ENCODE assay signal across 8 cellular contexts in the genomic region with DNA sequence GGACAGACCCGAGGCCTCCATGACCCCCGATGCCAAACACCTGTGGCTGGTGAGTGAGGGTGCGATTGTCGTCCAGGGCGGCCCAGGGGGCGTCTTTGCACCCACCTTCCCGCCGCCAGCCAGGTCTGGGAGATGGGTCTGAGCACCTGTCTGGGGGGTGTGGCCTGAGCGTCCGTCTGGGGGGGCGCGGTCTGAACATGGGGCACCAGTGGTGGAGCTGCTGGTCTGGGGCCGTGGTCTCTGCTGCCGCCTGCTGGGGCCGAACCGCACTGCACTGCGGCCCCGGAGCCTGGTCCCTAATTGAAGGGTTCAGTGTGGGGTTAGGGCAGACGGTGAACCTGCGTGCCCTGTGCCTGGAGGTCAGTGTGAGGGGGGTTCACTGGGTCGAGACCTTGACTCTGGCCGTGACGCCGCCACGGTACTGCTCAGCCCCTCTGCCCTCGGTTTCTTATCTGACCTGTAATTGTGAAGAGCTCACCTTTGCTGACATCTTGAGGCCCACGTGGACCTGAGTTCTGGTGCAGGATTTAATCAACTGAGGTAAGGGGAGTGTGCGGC. TPM values are rescaled to one million over a fixed set of nuclear protein-coding genes. Genes with fewer than 3 reads are reported as not detected.
A peak's percentile ranks its signal among the peaks of the same experiment; 100 is the strongest.
DNase-seq lines count a peak whose midpoint lies in the region; ATAC-seq, FAIRE-seq and TF ChIP-seq lines count a peak whose summit lies in the region.

No MANE protein-coding gene starts in this region.

- no peaks in the 10 kb centered on the region for H3K79me2 ChIP-seq in H1 (ENCODE audit: control insufficient read depth in 1 of 2, insufficient read depth in 2 of 2, low read length in 2 of 2)

- H3K79me1 ChIP-seq in H1 (ENCODE audit: low read depth, low read length), result no peaks in the 10 kb centered on the region

- H2AK5ac ChIP-seq in H1 (ENCODE audit: low read depth, low read length), result no peak overlapping the region

- ATAC-seq in A549 (peak; percentile 93 to 96), GM18505 (IDR thresholded peaks at IDR 0.05; ENCODE audit: unreplicated experiment) (peak; percentile 40), GM18861 (IDR thresholded peaks at IDR 0.05; ENCODE audit: unreplicated experiment) (no peak)
- peak; percentile 91 for ATAC-seq in naive thymus-derived CD4-positive, alpha-beta T cell

- FAIRE-seq in A549 (lab: Jason Lieb, UNC) (no peak), H1 (lab: Jason Lieb, UNC) (no peak)

- DNase-seq in A549 (ENCODE audit: low read depth in 1 of 2, low spot score in 1 of 2) (peak; percentile 58 to 91), NOMO-1 treated with DMSO at 0.1 percent for 48 hours (lab: John Stamatoyannopoulos, UW; ENCODE audit: unreplicated experiment) (peak; percentile 53), H1 (ENCODE audit: low read depth in 1 of 2, low spot score in 2 of 2) (peak; percentile 65 to 97)
- peak; percentile 94 for DNase-seq in activated CD8-positive, alpha-beta memory T cell treated with anti-CD3 and anti-CD28 coated beads for 24 hours
- peak; percentile 61 to 85 (median 70) for DNase-seq in naive thymus-derived CD4-positive, alpha-beta T cell
- peak; percentile 40 to 78 (median 68) for DNase-seq in stimulated activated naive CD4-positive, alpha-beta T cell (lab: John Stamatoyannopoulos, UW)

- WGBS in A549 (ENCODE audit: missing lambda C conversion rate), result 15% methylated on average over 16 of the region's 28 CpGs
- 31% methylated on average over 28 of the region's 28 CpGs; no CpG with 5 or more reads in 1 of the 2 experiments for WGBS in H1 (ENCODE audit: extremely low coverage in 1 of 2, insufficient coverage in 1 of 2, insufficient read length in 1 of 2, insufficient replicate concordance in 2 of 2, low coverage in 1 of 2, low lambda C conversion rate in 2 of 2, missing lambda C conversion rate in 1 of 2), 2 experiments

- 0 out of 2 replicates have a peak overlapping the region, but pooled peaks have one; percentile 7 for H4K8ac ChIP-seq in H1 (ENCODE audit: extremely low read depth, insufficient read depth, low read length)

- no peak overlapping the region for H3K23ac ChIP-seq in H1 (ENCODE audit: insufficient read length)

- no peak overlapping the region for H2AFZ ChIP-seq in H1 (ENCODE audit: low read length)

- H3K4me1 Mint-ChIP-seq in naive thymus-derived CD4-positive, alpha-beta T cell, result peaks cover 32 to 42% (median 34%) of the 10 kb centered on the region in 7 donors

- H3K4me2 ChIP-seq in A549 (no peak overlapping the region), H1 (ENCODE audit: insufficient read depth in 1 of 2, low read depth in 2 of 2, low read length in 2 of 2) (no peak overlapping the region; a peak in 1 of 4 replicates)

- no peak overlapping the region for H4K5ac ChIP-seq in H1 (ENCODE audit: insufficient read length, low read depth, low read length)

- no peak overlapping the region for H2BK12ac ChIP-seq in H1 (ENCODE audit: low read depth, low read length)

- POLR2A ChIA-PET in A549 (lab: Yijun Ruan, JAX) (interaction anchor here (2.6 kb wide), 1 partner anchor 13 kb away, joined by 17 read pairs; a partner anchor contains a TSS), H1 (lab: Charles Lee; ENCODE audit: partially characterized antibody) (interaction anchor here (0.6 to 1.9 kb wide), 13 partner anchors 10 to 301 kb away, joined by 3 to 10 read pairs (median 3); a partner anchor contains a TSS)
- POLR2A ChIA-PET in naive thymus-derived CD4-positive, alpha-beta T cell (lab: Charles Lee), result interaction anchor here (0.6 to 5.8 kb wide), 6 partner anchors 9 to 161 kb away, joined by 3 to 67 read pairs (median 4); a partner anchor contains a TSS

- CTCF ChIA-PET in A549 (lab: Yijun Ruan, JAX) (interaction anchor here (0.6 to 6.5 kb wide), 63 partner anchors 10 to 283 kb away, joined by 3 to 79 read pairs (median 6); a partner anchor contains a TSS), H1 (lab: Charles Lee; ENCODE audit: partially characterized antibody) (interaction anchor here (0.6 to 3.6 kb wide), 38 partner anchors 9 to 362 kb away, joined by 3 to 44 read pairs (median 6); a partner anchor contains a TSS)
- CTCF ChIA-PET in naive thymus-derived CD4-positive, alpha-beta T cell (lab: Charles Lee), result interaction anchor here (0.5 to 6.5 kb wide), 16 partner anchors 10 to 161 kb away, joined by 3 to 71 read pairs (median 4); a partner anchor contains a TSS

- H3K4me3 ChIP-seq in A549 (no peak overlapping the region), H1 (ENCODE audit: extremely low read depth in 1 of 4, insufficient read depth in 2 of 4, low read depth in 3 of 4, low read length in 4 of 4) (no peak overlapping the region)
- H3K4me3 ChIP-seq in naive thymus-derived CD4-positive, alpha-beta T cell (ENCODE audit: low read length), result no peak overlapping the region

- no peaks in the 10 kb centered on the region for H3K27me3 Mint-ChIP-seq in naive thymus-derived CD4-positive, alpha-beta T cell

- TF ChIP-seq CTCF in A549 (IDR thresholded peaks at IDR 0.05) (peak; percentile 88), H1 (IDR thresholded peaks at IDR 0.05; ENCODE audit: control extremely low read depth in 1 of 3, insufficient read depth in 1 of 3, low read depth in 1 of 3, low read length in 3 of 3) (peak; percentile 95 to 98 (median 95))

- TF ChIP-seq RAD21 in A549 (conservative IDR thresholded peaks at IDR 0.05 in 1 of 2, IDR thresholded peaks at IDR 0.05 in 1 of 2) (peak; percentile 93), H1 (IDR thresholded peaks at IDR 0.05 in 1 of 2, conservative IDR thresholded peaks at IDR 0.05 in 1 of 2; ENCODE audit: low read depth in 2 of 2, low read length in 2 of 2) (peak; percentile 98)

- peaks cover 0 to 3% of the 10 kb centered on the region in 2 experiments for H4K20me1 ChIP-seq in H1 (replicated peaks in 1 of 2; ENCODE audit: control insufficient read depth in 1 of 2, insufficient read depth in 2 of 2, low read length in 2 of 2)

- H3K4me3 Mint-ChIP-seq in naive thymus-derived CD4-positive, alpha-beta T cell, result peak overlapping the region in 5 of 10 donors; percentile 1 to 41 (median 26)

- intact Hi-C loops in naive thymus-derived CD4-positive, alpha-beta T cell (cut with micrococcal nuclease), result loop anchor here (1.0 to 2.0 kb wide), 6 partner anchors 44 to 161 kb away; a partner anchor contains a TSS

- H3K4ac ChIP-seq in H1 (replicated peaks; ENCODE audit: insufficient read length, low read depth, low read length), result no peak overlapping the region

- H3K9me3 ChIP-seq in A549 (no peaks in the 10 kb centered on the region), H1 (ENCODE audit: insufficient read depth in 2 of 2, low read depth in 1 of 2, low read length in 1 of 2) (no peaks in the 10 kb centered on the region)
- no peaks in the 10 kb centered on the region for H3K9me3 ChIP-seq in naive thymus-derived CD4-positive, alpha-beta T cell (ENCODE audit: control insufficient read depth in 2 of 3, low read length in 3 of 3)

- H4K91ac ChIP-seq in H1 (replicated peaks; ENCODE audit: insufficient read length, low read length), result no peak overlapping the region

- peak overlapping the region in 8 of 9 donors; percentile 39 to 83 (median 70) for H3K27ac Mint-ChIP-seq in naive thymus-derived CD4-positive, alpha-beta T cell

- no peak overlapping the region for H3K14ac ChIP-seq in H1 (ENCODE audit: insufficient read length)

- no peaks in the 10 kb centered on the region; a peak in 1 of 8 replicates for H3K36me3 ChIP-seq in H1 (ENCODE audit: control insufficient read depth in 2 of 4, insufficient read depth in 4 of 4, low read length in 3 of 4)
- H3K36me3 ChIP-seq in naive thymus-derived CD4-positive, alpha-beta T cell (ENCODE audit: control insufficient read depth in 2 of 3, insufficient read depth in 3 of 3, low read length in 3 of 3), result no peaks in the 10 kb centered on the region

- H3K56ac ChIP-seq in H1 (replicated peaks; ENCODE audit: insufficient read length, low read depth, low read length), result no peak overlapping the region

- no peak overlapping the region for H2BK5ac ChIP-seq in H1 (ENCODE audit: low read depth, low read length)

- no peak overlapping the region for H2BK15ac ChIP-seq in H1 (ENCODE audit: low read length)

- no peaks in the 10 kb centered on the region for H3K23me2 ChIP-seq in H1 (ENCODE audit: low read depth, low read length)

- H2BK120ac ChIP-seq in H1 (replicated peaks; ENCODE audit: low read depth, low read length), result no peak overlapping the region

- H3K4me1 ChIP-seq in A549 (peaks cover 4% of the 10 kb centered on the region; the same call in 1 of the 3 replicates), H1 (replicated peaks in 1 of 4; ENCODE audit: control insufficient read depth in 3 of 4, insufficient read depth in 4 of 4, low read length in 3 of 4) (peaks cover 0 to 2% (median 0%) of the 10 kb centered on the region in 4 experiments; a peak in 2 of 7 replicates)
- peaks cover 27 to 32% of the 10 kb centered on the region in 2 donors for H3K4me1 ChIP-seq in naive thymus-derived CD4-positive, alpha-beta T cell (ENCODE audit: control insufficient read depth in 2 of 2, insufficient read depth in 2 of 2, low read length in 2 of 2)

- no peaks in the 10 kb centered on the region for H3K27me3 ChIP-seq in H1 (replicated peaks in 1 of 4; ENCODE audit: control insufficient read depth in 3 of 4, extremely low read depth in 1 of 4, insufficient read depth in 3 of 4, low read length in 3 of 4)
- H3K27me3 ChIP-seq in naive thymus-derived CD4-positive, alpha-beta T cell (ENCODE audit: control insufficient read depth in 2 of 2, insufficient read depth in 2 of 2, low read length in 2 of 2), result no peaks in the 10 kb centered on the region

- no peak overlapping the region for H3K9ac ChIP-seq in H1 (replicated peaks in 1 of 4; ENCODE audit: extremely low read depth in 1 of 4, low read depth in 3 of 4, low read length in 3 of 4)

- peaks cover 0 to 5% (median 0%) of the 10 kb centered on the region in 11 donors for H3K9me3 Mint-ChIP-seq in naive thymus-derived CD4-positive, alpha-beta T cell

- H3K27ac ChIP-seq in A549 (no peak overlapping the region), H1 (ENCODE audit: low read depth, low read length) (no peak overlapping the region)
- H3K27ac ChIP-seq in naive thymus-derived CD4-positive, alpha-beta T cell (ENCODE audit: low read depth, low read length), result no peak overlapping the region

- TF ChIP-seq EP300 in A549 (IDR thresholded peaks at IDR 0.05), result no peak
- no peak for TF ChIP-seq EP300 in H1 (IDR thresholded peaks at IDR 0.05; ENCODE audit: borderline replicate concordance in 1 of 2, low read depth in 2 of 2, low read length in 2 of 2)

- no peak overlapping the region for H2BK20ac ChIP-seq in H1 (ENCODE audit: low read length)

- peaks cover 0 to 8% (median 0%) of the 10 kb centered on the region in 5 donors for H3K36me3 Mint-ChIP-seq in naive thymus-derived CD4-positive, alpha-beta T cell

- no peak overlapping the region for H3K18ac ChIP-seq in H1 (ENCODE audit: extremely low read depth, low read length)

- no peak for TF ChIP-seq POLR2A in A549 (IDR thresholded peaks at IDR 0.05; ENCODE audit: low read length)
- no peak for TF ChIP-seq POLR2A in GM18505 (IDR thresholded peaks at IDR 0.05; ENCODE audit: borderline replicate concordance, extremely low read depth, insufficient read depth, insufficient read length)
- TF ChIP-seq POLR2A in H1 (IDR thresholded peaks at IDR 0.05; ENCODE audit: control extremely low read depth in 1 of 2, low read depth in 2 of 2, low read length in 2 of 2), result no peak

RNA-seq across cellular contexts. Expression of a gene that starts 12.6 kb away (rescaled TPM):
- polyA plus RNA-seq in A549 (2011; rRNA removed) (80.4 and 125 TPM in 2 replicates), A549 (2017; fragmentation: RNase III; extraction: RNeasy Plus Mini Kit Qiagen cat#74134 plus additional on column Dnase treatment) (116 to 125 TPM (median 122 TPM) in 3 replicates), H1 (2011; rRNA removed) (78.1 and 102 TPM in 2 replicates)
- polyA plus RNA-seq in A549 (2012; cell fraction: cytosol; rRNA removed), result 137 and 156 TPM in 2 replicates
- 508 and 516 TPM in 2 replicates for polyA plus RNA-seq in A549 (2012; cell fraction: nucleus; rRNA removed)
- polyA minus RNA-seq in A549 (2011; rRNA and poly(A)+ RNA removed), result 77.0 and 79.2 TPM in 2 replicates
- total RNA-seq in H1 (2021; fragmentation: NEBNext Ultra II Directional; extraction: Animal tissue kit (Norgen Biotek cat#: 25700)), result 92.2 and 102 TPM in 2 replicates
- 84.5 TPM for polyA plus RNA-seq in H1 (2011; cell fraction: cytosol; rRNA removed)
- polyA plus RNA-seq in H1 (2011; cell fraction: nucleus; rRNA removed), result 230 TPM
- 112 to 138 TPM (median 135 TPM) in 4 replicates for polyA plus RNA-seq in H1 (2012, experiment 1 of 2)
- polyA plus RNA-seq in H1 (2012, experiment 2 of 2), result 70.6 TPM
- 86.9 TPM for polyA plus RNA-seq in H1 (2013, experiment 1 of 2)
- polyA plus RNA-seq in H1 (2013, experiment 2 of 2), result 84.9 TPM
- 58.3 and 62.0 TPM in 2 replicates for polyA minus RNA-seq in H1 (2011; rRNA and poly(A)+ RNA removed)
- polyA minus RNA-seq in H1 (2011; cell fraction: cytosol; rRNA and poly(A)+ RNA removed), result 56.6 TPM
- polyA minus RNA-seq in H1 (2011; cell fraction: nucleus; rRNA and poly(A)+ RNA removed), result 49.3 TPM
- 100 to 1,000 TPM; 200 to 392 (median 262) TPM for total RNA-seq in naive thymus-derived CD4-positive, alpha-beta T cell
- polyA plus RNA-seq in naive thymus-derived CD4-positive, alpha-beta T cell, result 100 to 1,000 TPM in 1 of 2 donors, 10 to 100 TPM in 1; 68.1 to 122 TPM

RNA-seq across cellular contexts. Expression of a gene that starts 32.6 kb away (rescaled TPM):
- 6.0 and 7.7 TPM in 2 replicates for polyA plus RNA-seq in A549 (2011; rRNA removed)
- 14.0 and 16.6 TPM in 2 replicates for polyA plus RNA-seq in A549 (2012; cell fraction: cytosol; rRNA removed)
- polyA plus RNA-seq in A549 (2012; cell fraction: nucleus; rRNA removed), result 48.1 and 50.7 TPM in 2 replicates
- 8.2 to 9.9 TPM (median 9.7 TPM) in 3 replicates for polyA plus RNA-seq in A549 (2017; fragmentation: RNase III; extraction: RNeasy Plus Mini Kit Qiagen cat#74134 plus additional on column Dnase treatment)
- polyA minus RNA-seq in A549 (2011; rRNA and poly(A)+ RNA removed), result 6.4 and 7.1 TPM in 2 replicates
- total RNA-seq in H1 (2021; fragmentation: NEBNext Ultra II Directional; extraction: Animal tissue kit (Norgen Biotek cat#: 25700)), result 12.2 and 15.4 TPM in 2 replicates
- 7.4 and 10.2 TPM in 2 replicates for polyA plus RNA-seq in H1 (2011; rRNA removed)
- 10.6 TPM for polyA plus RNA-seq in H1 (2011; cell fraction: cytosol; rRNA removed)
- polyA plus RNA-seq in H1 (2011; cell fraction: nucleus; rRNA removed), result 34.5 TPM
- polyA plus RNA-seq in H1 (2012, experiment 1 of 2), result 9.3 to 12.1 TPM (median 10.9 TPM) in 4 replicates
- polyA plus RNA-seq in H1 (2012, experiment 2 of 2), result 9.6 TPM
- 7.7 TPM for polyA plus RNA-seq in H1 (2013, experiment 1 of 2)
- polyA plus RNA-seq in H1 (2013, experiment 2 of 2), result 6.7 TPM
- 5.5 TPM in 2 replicates for polyA minus RNA-seq in H1 (2011; rRNA and poly(A)+ RNA removed)
- 10.1 TPM for polyA minus RNA-seq in H1 (2011; cell fraction: cytosol; rRNA and poly(A)+ RNA removed)
- 9.1 TPM for polyA minus RNA-seq in H1 (2011; cell fraction: nucleus; rRNA and poly(A)+ RNA removed)
- 1 to 10 TPM; 1.2 to 3.5 (median 3.0) TPM for total RNA-seq in naive thymus-derived CD4-positive, alpha-beta T cell
- polyA plus RNA-seq in naive thymus-derived CD4-positive, alpha-beta T cell, result under 1 TPM; 0.32 to 0.35 TPM

RNA-seq across cellular contexts. Expression of a gene that starts 44.4 kb away (rescaled TPM):
- polyA plus RNA-seq in A549 (2011; rRNA removed) (36.8 and 37.5 TPM in 2 replicates), A549 (2017; fragmentation: RNase III; extraction: RNeasy Plus Mini Kit Qiagen cat#74134 plus additional on column Dnase treatment) (38.4 to 42.0 TPM (median 39.3 TPM) in 3 replicates), H1 (2011; rRNA removed) (75.9 and 96.9 TPM in 2 replicates)
- 53.9 and 61.4 TPM in 2 replicates for polyA plus RNA-seq in A549 (2012; cell fraction: cytosol; rRNA removed)
- 315 and 345 TPM in 2 replicates for polyA plus RNA-seq in A549 (2012; cell fraction: nucleus; rRNA removed)
- 57.3 and 64.3 TPM in 2 replicates for polyA minus RNA-seq in A549 (2011; rRNA and poly(A)+ RNA removed)
- total RNA-seq in H1 (2021; fragmentation: NEBNext Ultra II Directional; extraction: Animal tissue kit (Norgen Biotek cat#: 25700)), result 78.5 and 85.9 TPM in 2 replicates
- 70.6 TPM for polyA plus RNA-seq in H1 (2011; cell fraction: cytosol; rRNA removed)
- polyA plus RNA-seq in H1 (2011; cell fraction: nucleus; rRNA removed), result 371 TPM
- polyA plus RNA-seq in H1 (2012, experiment 1 of 2), result 76.6 to 83.7 TPM (median 77.9 TPM) in 4 replicates
- 34.1 TPM for polyA plus RNA-seq in H1 (2012, experiment 2 of 2)
- 41.6 TPM for polyA plus RNA-seq in H1 (2013, experiment 1 of 2)
- polyA plus RNA-seq in H1 (2013, experiment 2 of 2), result 35.3 TPM
- 113 and 131 TPM in 2 replicates for polyA minus RNA-seq in H1 (2011; rRNA and poly(A)+ RNA removed)
- polyA minus RNA-seq in H1 (2011; cell fraction: cytosol; rRNA and poly(A)+ RNA removed), result 69.1 TPM
- 170 TPM for polyA minus RNA-seq in H1 (2011; cell fraction: nucleus; rRNA and poly(A)+ RNA removed)
- total RNA-seq in naive thymus-derived CD4-positive, alpha-beta T cell, result 100 to 1,000 TPM in 1 of 5 experiments, 10 to 100 TPM in 1, 1 to 10 TPM in 3; 3.5 to 111 (median 7.9) TPM
- 1 to 10 TPM in 1 of 2 donors, under 1 TPM in 1; 0.59 to 3.4 TPM for polyA plus RNA-seq in naive thymus-derived CD4-positive, alpha-beta T cell

RNA-seq across cellular contexts. Expression of a gene that starts 57.8 kb away (rescaled TPM):
- polyA plus RNA-seq in A549 (2011; rRNA removed) (7.4 and 8.0 TPM in 2 replicates), A549 (2017; fragmentation: RNase III; extraction: RNeasy Plus Mini Kit Qiagen cat#74134 plus additional on column Dnase treatment) (6.1 to 9.2 TPM (median 8.0 TPM) in 3 replicates), H1 (2011; rRNA removed) (2.9 and 4.3 TPM in 2 replicates)
- 8.8 and 9.5 TPM in 2 replicates for polyA plus RNA-seq in A549 (2012; cell fraction: cytosol; rRNA removed)
- 44.8 and 58.2 TPM in 2 replicates for polyA plus RNA-seq in A549 (2012; cell fraction: nucleus; rRNA removed)
- polyA minus RNA-seq in A549 (2011; rRNA and poly(A)+ RNA removed), result 8.0 and 10.7 TPM in 2 replicates
- total RNA-seq in H1 (2021; fragmentation: NEBNext Ultra II Directional; extraction: Animal tissue kit (Norgen Biotek cat#: 25700)), result 2.0 and 2.2 TPM in 2 replicates
- 3.7 TPM for polyA plus RNA-seq in H1 (2011; cell fraction: cytosol; rRNA removed)
- 7.6 TPM for polyA plus RNA-seq in H1 (2011; cell fraction: nucleus; rRNA removed)
- polyA plus RNA-seq in H1 (2012, experiment 1 of 2), result 1.8 to 3.0 TPM (median 2.2 TPM) in 4 replicates
- 1.8 TPM for polyA plus RNA-seq in H1 (2012, experiment 2 of 2)
- 1.2 TPM for polyA plus RNA-seq in H1 (2013, experiment 1 of 2)
- 1.5 TPM for polyA plus RNA-seq in H1 (2013, experiment 2 of 2)
- 3.3 and 5.0 TPM in 2 replicates for polyA minus RNA-seq in H1 (2011; rRNA and poly(A)+ RNA removed)
- 3.2 TPM for polyA minus RNA-seq in H1 (2011; cell fraction: cytosol; rRNA and poly(A)+ RNA removed)
- 4.5 TPM for polyA minus RNA-seq in H1 (2011; cell fraction: nucleus; rRNA and poly(A)+ RNA removed)
- 10 to 100 TPM; 10.1 to 13.9 (median 11.2) TPM for total RNA-seq in naive thymus-derived CD4-positive, alpha-beta T cell
- under 1 TPM; 0.14 to 0.51 TPM for polyA plus RNA-seq in naive thymus-derived CD4-positive, alpha-beta T cell

Comparison
In these comparisons a context has a peak if more than half of its experiments do, and no peak if none do; other contexts are left out.
1. RNA of a gene that starts 44.4 kb away (polyA plus RNA-seq): 34.1 to 371 TPM in H1 and 36.8 to 345 TPM in A549; 0.59 to 3.4 TPM in naive thymus-derived CD4-positive, alpha-beta T cell; every median in the first group is over 4 times any median in the second.
2. Peak in every context shown above with its lines, with median percentiles within 50 percentile points of each other: DNase-seq.